2 cellular contexts compared by ENCODE assay signal in genomic region chr17:28225872-28226271, GRCh38.
TF ChIP-seq lines count a peak whose summit lies in the region.

No MANE protein-coding gene starts in this region.

TF ChIP-seq in HepG2, 621 proteins besides CTCF, POLR2A, EP300 and RAD21 (continued from another document):
- TF ChIP-seq ZBTB40 (IDR thresholded peaks at IDR 0.05) (no peak), ZBTB40 (CRISPR knock-in tag; IDR thresholded peaks at IDR 0.05) (no peak), U2AF1 (optimal IDR thresholded peaks at IDR 0.05; ENCODE audit: low read depth, low read length) (no peak), MAFK (conservative IDR thresholded peaks at IDR 0.05 in 1 of 2, IDR thresholded peaks at IDR 0.05 in 1 of 2; ENCODE audit: low read length in 2 of 2) (peak in 1 of 2 experiments; percentile 52; a peak in 2 of 4 replicates), MAFF (IDR thresholded peaks at IDR 0.05; ENCODE audit: low read depth, low read length) (peak; percentile 35; the same call in 1 of the 2 replicates), FOXK2 (IDR thresholded peaks at IDR 0.05) (no peak)

TF ChIP-seq in K562, 482 proteins besides CTCF, POLR2A, EP300 and RAD21 (continued from another document):
- peak; percentile 27; the same call in 1 of the 2 replicates for TF ChIP-seq ZNF316 (IDR thresholded peaks at IDR 0.05)
- no peak for TF ChIP-seq FOXJ3 (CRISPR knock-in tag; IDR thresholded peaks at IDR 0.05)
- no peak for TF ChIP-seq CHAMP1 (IDR thresholded peaks at IDR 0.05)
- no peak for TF ChIP-seq EHMT2 (IDR thresholded peaks at IDR 0.05)
- TF ChIP-seq PKNOX1 (IDR thresholded peaks at IDR 0.05), result peak; percentile 31; the same call in 1 of the 2 replicates
- TF ChIP-seq ESRRA (IDR thresholded peaks at IDR 0.05; ENCODE audit: borderline replicate concordance, low read depth), result no peak
